In genomic region chr3:115819785-115820384, GRCh38 we compare ENCODE assay signal across 8 cellular contexts.
DNase-seq lines count a peak whose midpoint lies in the region; ATAC-seq, FAIRE-seq and TF ChIP-seq lines count a peak whose summit lies in the region.

No MANE protein-coding gene starts in this region.

- no peaks in the 10 kb centered on the region for H3K36me3 ChIP-seq in CD4-positive, CD25-positive, alpha-beta regulatory T cell (ENCODE audit: control insufficient read depth, insufficient read depth, low read length)
- H3K36me3 ChIP-seq in HepG2 (replicated peaks in 1 of 2; ENCODE audit: control insufficient read depth in 1 of 2, insufficient read depth in 2 of 2, low read length in 2 of 2), result no peaks in the 10 kb centered on the region

- DNase-seq in CD4-positive, CD25-positive, alpha-beta regulatory T cell, result peak; percentile 36 to 83 (median 71)
- peak; percentile 20 for DNase-seq in GM19238 (ENCODE audit: insufficient read length, low spot score)
- DNase-seq in NCI-H2196 treated with DMSO at 0.1 percent for 48 hours (lab: John Stamatoyannopoulos, UW; ENCODE audit: unreplicated experiment), result peak; percentile 62
- DNase-seq in HepG2 (ENCODE audit: low spot score), result peak; percentile 81
- DNase-seq in stimulated activated CD8-positive, alpha-beta memory T cell treated with anti-CD3 and anti-CD28 coated beads, Interleukin-12 subunit alpha, Interleukin-12 subunit beta, amount 100 ng/mL, for 24 hours (ENCODE audit: extremely low read depth), result peak; percentile 8

- no peaks in the 10 kb centered on the region for H3K9me3 ChIP-seq in CD4-positive, CD25-positive, alpha-beta regulatory T cell (ENCODE audit: control insufficient read depth in 2 of 2, low read length in 2 of 2)
- H3K9me3 ChIP-seq in HepG2 (ENCODE audit: low read length), result no peaks in the 10 kb centered on the region

- TF ChIP-seq POLR2A in HepG2 (IDR thresholded peaks at IDR 0.05; ENCODE audit: insufficient read depth in 1 of 2, low read depth in 2 of 2, low read length in 2 of 2), result no peak

- no peak overlapping the region for H3K27ac ChIP-seq in CD4-positive, CD25-positive, alpha-beta regulatory T cell (ENCODE audit: insufficient read depth, low read length, poor library complexity, severe bottlenecking)
- no peak overlapping the region for H3K27ac ChIP-seq in HepG2 (ENCODE audit: extremely low read length, insufficient read depth, low read length)

- H3K9ac ChIP-seq in HepG2 (ENCODE audit: insufficient read depth, low read depth, low read length), result no peak overlapping the region

- 0 out of 4 replicates have a peak, but pooled peaks of 1 of the 2 experiments have one; percentile 19 for TF ChIP-seq EP300 in HepG2 (IDR thresholded peaks at IDR 0.05; ENCODE audit: low read depth in 2 of 2, low read length in 2 of 2)
- TF ChIP-seq EP300 in HepG2 (CRISPR knock-in tag; IDR thresholded peaks at IDR 0.05; ENCODE audit: borderline replicate concordance), result no peak

- H3K4me2 ChIP-seq in HepG2 (ENCODE audit: low read depth, low read length), result no peak overlapping the region

- H3K4me1 ChIP-seq in CD4-positive, CD25-positive, alpha-beta regulatory T cell (ENCODE audit: control insufficient read depth, insufficient read depth, low read length, poor library complexity, severe bottlenecking), result no peaks in the 10 kb centered on the region
- H3K4me1 ChIP-seq in HepG2 (ENCODE audit: insufficient read depth, low read length), result peaks cover 49% of the 10 kb centered on the region

- no peak overlapping the region for H3K4me3 ChIP-seq in CD4-positive, CD25-positive, alpha-beta regulatory T cell (ENCODE audit: low read depth, low read length)
- H3K4me3 ChIP-seq in WI38 (ENCODE audit: low read depth, low read length), result no peak overlapping the region
- no peak overlapping the region for H3K4me3 ChIP-seq in HepG2 (replicated peaks in 1 of 3; ENCODE audit: insufficient read depth in 1 of 3, low read depth in 2 of 3, low read length in 3 of 3)

- peak; percentile 92 for FAIRE-seq in colon (lab: Jason Lieb, UNC)
- peak; percentile 90 for FAIRE-seq in HepG2 (lab: Jason Lieb, UNC)

- no peaks in the 10 kb centered on the region for H3K4me1 Mint-ChIP-seq in CD4-positive, CD25-positive, alpha-beta regulatory T cell

- intact Hi-C loops in HepG2 (cut with micrococcal nuclease; ENCODE audit: unreplicated experiment), result loop anchor here (1.0 kb wide), 1 partner anchor 728 kb away; no protein-coding TSS in a partner anchor

- H2AFZ ChIP-seq in HepG2 (ENCODE audit: low read length), result no peak overlapping the region

- WGBS in HepG2 (ENCODE audit: low lambda C conversion rate), result 28% methylated on average over 6 of the region's 6 CpGs

- TF ChIP-seq RAD21 in HepG2 (CRISPR knock-in tag; IDR thresholded peaks at IDR 0.05), result peak; percentile 77

- POLR2A ChIA-PET in HepG2 (lab: Yijun Ruan, JAX), result no interaction called here

- peak; percentile 90 to 91 for ATAC-seq in CD4-positive, CD25-positive, alpha-beta regulatory T cell (ENCODE audit: low read depth in 2 of 2)
- ATAC-seq in HG03196 (IDR thresholded peaks at IDR 0.05; ENCODE audit: unreplicated experiment) (peak; percentile 86), HepG2 (peak; percentile 68)

- H3K27ac Mint-ChIP-seq in CD4-positive, CD25-positive, alpha-beta regulatory T cell, result no peak overlapping the region

- H3K79me2 ChIP-seq in HepG2 (ENCODE audit: insufficient read depth, low read length), result no peaks in the 10 kb centered on the region

- peaks cover 8% of the 10 kb centered on the region for H3K27me3 Mint-ChIP-seq in CD4-positive, CD25-positive, alpha-beta regulatory T cell

- no peaks in the 10 kb centered on the region for H3K27me3 ChIP-seq in CD4-positive, CD25-positive, alpha-beta regulatory T cell (ENCODE audit: control insufficient read depth, insufficient read depth, low read length)
- no peaks in the 10 kb centered on the region for H3K27me3 ChIP-seq in HepG2 (ENCODE audit: control insufficient read depth in 1 of 2, insufficient read depth in 2 of 2, low read length in 2 of 2)

- no peak overlapping the region for H3K4me3 Mint-ChIP-seq in CD4-positive, CD25-positive, alpha-beta regulatory T cell

- H3K9me3 Mint-ChIP-seq in CD4-positive, CD25-positive, alpha-beta regulatory T cell, result no peaks in the 10 kb centered on the region

- peak; percentile 74 for TF ChIP-seq CTCF in WI38 (IDR thresholded peaks at IDR 0.05; ENCODE audit: low read depth, low read length)
- TF ChIP-seq CTCF in HepG2 (CRISPR knock-in tag; IDR thresholded peaks at IDR 0.05), result peak; percentile 95

- no peaks in the 10 kb centered on the region for H3K36me3 Mint-ChIP-seq in CD4-positive, CD25-positive, alpha-beta regulatory T cell

- BruUV-seq in HepG2 (replicated peaks; lab: Mats Ljungman, UMichigan), result no TSS peak

- no peaks in the 10 kb centered on the region for H4K20me1 ChIP-seq in HepG2 (ENCODE audit: insufficient read depth, low read length)

- CTCF ChIA-PET in HepG2 (lab: Yijun Ruan, JAX; ENCODE audit: low intra/inter-chr PET ratio, low total read pairs), result interaction anchor here (0.6 to 2.2 kb wide), 10 partner anchors 17 to 779 kb away, joined by 3 to 18 read pairs (median 6); no protein-coding TSS in a partner anchor

- in situ Hi-C loops in HepG2 (cut with HindIII; ENCODE audit: extremely low pct_ligation_motif_present, low pct_unique_long_range_greater_than_20kb), result loop anchor here (5.0 to 10.0 kb wide), 3 partner anchors 128 to 725 kb away; no protein-coding TSS in a partner anchor

TF ChIP-seq in HepG2, 621 proteins besides CTCF, POLR2A, EP300 and RAD21 (continues in another document):
- TF ChIP-seq FOXK1 (CRISPR knock-in tag; IDR thresholded peaks at IDR 0.05; ENCODE audit: borderline replicate concordance, low read depth) (peak; percentile 71; the same call in 1 of the 2 replicates), FOXA3 (CRISPR knock-in tag; IDR thresholded peaks at IDR 0.05) (peak; percentile 42; the same call in 1 of the 2 replicates), ZNF331 (CRISPR knock-in tag; IDR thresholded peaks at IDR 0.05) (0 out of 2 replicates have a peak, but pooled peaks have one; percentile 24), KLF16 (CRISPR knock-in tag; IDR thresholded peaks at IDR 0.05) (peak in 1 of 2 experiments; percentile 68; a peak in 2 of 4 replicates), MTF1 (CRISPR knock-in tag; IDR thresholded peaks at IDR 0.05) (no peak), SOX13 (IDR thresholded peaks at IDR 0.05) (no peak), SOX13 (CRISPR knock-in tag; conservative IDR thresholded peaks at IDR 0.05 in 1 of 2, IDR thresholded peaks at IDR 0.05 in 1 of 2) (0 out of 4 replicates have a peak, but pooled peaks of 1 of the 2 experiments have one; percentile 16), ZNF749 (CRISPR knock-in tag; IDR thresholded peaks at IDR 0.05; ENCODE audit: borderline replicate concordance) (no peak), ZNF24 (IDR thresholded peaks at IDR 0.05) (0 out of 2 replicates have a peak, but pooled peaks have one; percentile 47), DBP (CRISPR knock-in tag; IDR thresholded peaks at IDR 0.05; ENCODE audit: not compliant biosample characterization) (no peak)
- TF ChIP-seq, protein P1, sequence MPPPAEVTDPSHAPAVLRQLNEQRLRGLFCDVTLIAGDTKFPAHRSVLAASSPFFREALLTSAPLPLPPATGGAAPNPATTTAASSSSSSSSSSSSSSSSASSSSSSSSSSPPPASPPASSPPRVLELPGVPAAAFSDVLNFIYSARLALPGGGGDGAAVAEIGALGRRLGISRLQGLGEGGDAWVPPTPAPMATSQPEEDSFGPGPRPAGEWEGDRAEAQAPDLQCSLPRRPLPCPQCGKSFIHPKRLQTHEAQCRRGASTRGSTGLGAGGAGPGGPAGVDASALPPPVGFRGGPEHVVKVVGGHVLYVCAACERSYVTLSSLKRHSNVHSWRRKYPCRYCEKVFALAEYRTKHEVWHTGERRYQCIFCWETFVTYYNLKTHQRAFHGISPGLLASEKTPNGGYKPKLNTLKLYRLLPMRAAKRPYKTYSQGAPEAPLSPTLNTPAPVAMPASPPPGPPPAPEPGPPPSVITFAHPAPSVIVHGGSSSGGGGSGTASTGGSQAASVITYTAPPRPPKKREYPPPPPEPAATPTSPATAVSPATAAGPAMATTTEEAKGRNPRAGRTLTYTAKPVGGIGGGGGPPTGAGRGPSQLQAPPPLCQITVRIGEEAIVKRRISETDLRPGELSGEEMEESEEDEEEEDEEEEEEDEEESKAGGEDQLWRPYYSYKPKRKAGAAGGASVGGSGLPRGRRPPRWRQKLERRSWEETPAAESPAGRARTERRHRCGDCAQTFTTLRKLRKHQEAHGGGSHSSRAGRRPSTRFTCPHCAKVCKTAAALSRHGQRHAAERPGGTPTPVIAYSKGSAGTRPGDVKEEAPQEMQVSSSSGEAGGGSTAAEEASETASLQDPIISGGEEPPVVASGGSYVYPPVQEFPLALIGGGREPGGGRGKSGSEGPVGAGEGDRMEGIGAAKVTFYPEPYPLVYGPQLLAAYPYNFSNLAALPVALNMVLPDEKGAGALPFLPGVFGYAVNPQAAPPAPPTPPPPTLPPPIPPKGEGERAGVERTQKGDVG (CRISPR knock-in tag; IDR thresholded peaks at IDR 0.05; ENCODE audit: borderline replicate concordance), result no peak

Comparison
In these comparisons a context has a peak if more than half of its experiments do, and no peak if none do; other contexts are left out.
1. DNase-seq: peak in every context shown above with its lines; median percentile 81 in HepG2; 71 in CD4-positive, CD25-positive, alpha-beta regulatory T cell; 62 in NCI-H2196 treated with DMSO at 0.1 percent for 48 hours; 20 in GM19238; 8 in stimulated activated CD8-positive, alpha-beta memory T cell treated with anti-CD3 and anti-CD28 coated beads, Interleukin-12 subunit alpha, Interleukin-12 subunit beta, amount 100 ng/mL, for 24 hours.